ENCODE assay signal across 8 cellular contexts in genomic region chr20:10674684-10675455, GRCh38. TPM values are rescaled to one million over a fixed set of nuclear protein-coding genes. Genes with fewer than 3 reads are reported as not detected.
DNase-seq lines count a peak whose midpoint lies in the region; ATAC-seq and TF ChIP-seq lines count a peak whose summit lies in the region.

No MANE protein-coding gene starts in this region.

- H3K4me3 ChIP-seq in BJ (ENCODE audit: low read depth, low read length) (peak overlapping the region; percentile 52), WERI-Rb-1 (ENCODE audit: low read depth, low read length) (peak overlapping the region; percentile 83), thymus (ENCODE audit: low read length) (peak overlapping the region; percentile 50)

- H3K9me3 Mint-ChIP-seq in mesothelial cell of epicardium = no peaks in the 10 kb centered on the region

- POLR2A ChIA-PET in BJ (lab: Charles Lee) = no interaction called here

- H3K27ac Mint-ChIP-seq in mesothelial cell of epicardium = peak overlapping the region; percentile 36

- peaks cover 29% of the 10 kb centered on the region for H3K4me1 Mint-ChIP-seq in mesothelial cell of epicardium

- H3K27me3 ChIP-seq in BJ (ENCODE audit: control insufficient read depth, insufficient read depth, low read length) (0 out of 2 replicates have a peak, but pooled peaks cover 2% of the 10 kb centered on the region), WERI-Rb-1 (ENCODE audit: insufficient read depth, low read depth, severe bottlenecking) (peaks cover 7% of the 10 kb centered on the region), thymus (ENCODE audit: control insufficient read depth, insufficient read depth) (peaks cover 58% of the 10 kb centered on the region)

- ATAC-seq in GM18520 (IDR thresholded peaks at IDR 0.05; ENCODE audit: unreplicated experiment) (peak; percentile 27), HG02973 (IDR thresholded peaks at IDR 0.05; ENCODE audit: unreplicated experiment) (peak; percentile 39)

- peak; percentile 85 for TF ChIP-seq CTCF in BJ (IDR thresholded peaks at IDR 0.05; ENCODE audit: insufficient read depth, low read depth, low read length)
- TF ChIP-seq CTCF in WERI-Rb-1 (IDR thresholded peaks at IDR 0.05; ENCODE audit: low read depth, low read length) = peak; percentile 87
- peak; percentile 88 for TF ChIP-seq CTCF in mesothelial cell of epicardium (IDR thresholded peaks at IDR 0.05; ENCODE audit: unreplicated experiment)

- H3K27me3 Mint-ChIP-seq in mesothelial cell of epicardium (ENCODE audit: low read depth) = peaks cover 6% of the 10 kb centered on the region

- H3K36me3 ChIP-seq in BJ (ENCODE audit: control insufficient read depth, insufficient read depth, low read length) = no peaks in the 10 kb centered on the region
- H3K36me3 ChIP-seq in WERI-Rb-1 = no peaks in the 10 kb centered on the region
- no peaks in the 10 kb centered on the region for H3K36me3 ChIP-seq in thymus (ENCODE audit: control insufficient read depth, insufficient read depth)

- no peaks in the 10 kb centered on the region for H3K36me3 Mint-ChIP-seq in mesothelial cell of epicardium

- no peak for DNase-seq in BJ (ENCODE audit: low read depth)
- DNase-seq in NCI-H2029 (lab: John Stamatoyannopoulos, UW) = peak; percentile 50
- DNase-seq in WERI-Rb-1 = peak; percentile 81
- DNase-seq in epithelial cell of prostate (ENCODE audit: low read depth, low spot score) = no peak
- DNase-seq in mesothelial cell of epicardium (ENCODE audit: low spot score in 2 of 2, unreplicated experiment in 2 of 2) = peak; percentile 65 to 86

- peak overlapping the region; percentile 60 for H3K4me3 Mint-ChIP-seq in mesothelial cell of epicardium

- H3K27ac ChIP-seq in WERI-Rb-1 (peak overlapping the region; percentile 39; the same call in 1 of the 2 replicates), epithelial cell of prostate (peak overlapping the region; percentile 99), thymus (ENCODE audit: low read depth) (peak overlapping the region; percentile 84)

- no peaks in the 10 kb centered on the region for H3K9me3 ChIP-seq in WERI-Rb-1 (ENCODE audit: severe bottlenecking)
- no peaks in the 10 kb centered on the region for H3K9me3 ChIP-seq in thymus (ENCODE audit: control insufficient read depth)

- CTCF ChIA-PET in BJ (lab: Yijun Ruan, JAX) = interaction anchor here (0.7 to 3.4 kb wide), 18 partner anchors 10 to 871 kb away, joined by 3 to 17 read pairs (median 3); no protein-coding TSS in a partner anchor

- 6% methylated on average over 38 of the region's 38 CpGs for WGBS in thymus

- peaks cover 2% of the 10 kb centered on the region for H3K4me1 ChIP-seq in thymus (ENCODE audit: control insufficient read depth, insufficient read depth, low read length)

RNA-seq across cellular contexts. Expression of gene JAG1, which starts 1.1 kb away (rescaled TPM):
- 10.6 and 19.9 TPM in 2 replicates for polyA plus RNA-seq in BJ (2011; rRNA removed)
- 27.1 and 52.7 TPM in 2 replicates for polyA minus RNA-seq in BJ (2011; rRNA and poly(A)+ RNA removed)
- total RNA-seq in mesothelial cell of epicardium = 70.6 to 74.1 TPM (median 70.9 TPM) in 3 replicates
- 18.4 TPM for polyA plus RNA-seq in thymus

Comparison
In these comparisons a context has a peak if more than half of its experiments do, and no peak if none do; other contexts are left out.
1. DNase-seq: peak in NCI-H2029 (single experiment), WERI-Rb-1 (single experiment) and mesothelial cell of epicardium (2 of 2); none in BJ (single experiment) and epithelial cell of prostate (single experiment).
2. H3K27ac ChIP-seq: peak in every context shown above with its lines; median percentile 99 in epithelial cell of prostate; 84 in thymus; 39 in WERI-Rb-1.
3. Peak in every context shown above with its lines, with median percentiles within 50 percentile points of each other: H3K4me3 ChIP-seq and CTCF ChIP-seq.